18 cellular contexts compared by ENCODE assay signal in the genomic region with DNA sequence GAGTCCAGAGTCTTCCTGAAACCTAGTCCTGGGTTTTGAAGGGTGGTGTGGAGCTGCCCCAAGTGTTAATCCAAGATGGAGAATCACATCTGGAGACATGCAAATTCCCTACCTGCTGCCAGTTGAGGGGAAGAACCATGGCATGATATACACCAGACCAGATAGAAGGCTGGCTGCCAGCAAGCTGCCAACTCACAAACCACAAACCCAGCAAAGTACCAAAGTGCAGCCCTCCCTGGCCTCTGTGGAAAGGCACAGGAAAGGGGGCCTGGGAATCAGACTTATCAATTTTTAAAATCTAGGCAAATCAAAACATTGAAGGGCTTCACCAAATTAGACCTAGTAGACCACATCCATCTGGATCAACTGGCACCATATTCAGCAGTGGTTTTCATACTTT.
"Had no signal": no experiment of that assay in that cellular context is flagged by ENCODE, and none has a peak within 500 bp of the region (broad histone marks: within the 10 kb centered on the region; RNA-seq: fewer than 3 reads in every experiment).

No MANE protein-coding gene starts in this region.

- ATAC-seq: Panc1 had no signal

- H3K27ac ChIP-seq: RWPE1 had no signal

- DNase-seq: KBM-7, MG63, NCI-H1092, NCI-H1105 treated with DMSO at 0.1 percent for 48 hours, NCI-H1417 treated with DMSO at 0.1 percent for 48 hours, NCI-H146, NCI-H1694 treated with DMSO at 0.1 percent for 48 hours, NCI-H1930, NCI-H2081, NCI-H2107, NCI-H2227 treated with DMSO at 0.1 percent for 48 hours, NCI-H524, NCI-H526 treated with DMSO at 0.1 percent for 48 hours, NCI-H748 treated with DMSO at 0.1 percent for 48 hours, SHP77 had no signal

- H3K4me3 Mint-ChIP-seq: IgD-negative memory B cell had no signal

- H3K4me1 Mint-ChIP-seq: IgD-negative memory B cell had no signal

- H3K36me3 ChIP-seq: MG63 had no signal

- H3K36me3 Mint-ChIP-seq: IgD-negative memory B cell had no signal

- H3K27ac Mint-ChIP-seq: IgD-negative memory B cell had no signal

- H3K27me3 ChIP-seq: MG63 had no signal

- H3K4me3 ChIP-seq: MG63 had no signal
